In the genomic region with DNA sequence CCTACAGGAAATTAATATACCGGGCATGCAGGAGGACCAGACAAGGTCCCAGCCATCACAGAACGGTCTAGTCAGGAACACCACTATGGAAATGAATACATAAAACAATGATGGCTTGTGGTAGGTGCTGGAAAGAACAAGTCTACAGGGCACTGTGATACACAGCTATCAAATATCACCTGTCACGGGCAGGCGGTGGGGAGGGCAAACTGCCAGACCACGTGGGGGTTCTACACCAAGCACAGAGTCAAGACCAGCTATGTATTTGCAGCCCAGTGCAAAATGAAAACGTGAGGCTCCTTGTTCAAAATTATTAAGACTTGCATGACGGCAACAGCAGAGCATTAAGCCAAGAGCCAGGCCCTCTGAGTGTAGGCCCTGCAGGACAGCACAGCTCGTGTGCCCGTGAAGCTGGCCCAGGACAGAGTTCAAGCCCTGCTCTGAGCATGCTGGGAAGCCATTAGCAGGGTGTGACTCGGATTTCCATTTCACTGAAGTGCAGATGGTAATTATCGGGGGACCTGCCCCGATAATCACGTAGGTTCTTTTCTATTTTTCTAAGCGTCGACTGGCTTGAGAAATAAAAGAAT, we compare ENCODE assay signal across 20 cellular contexts.
DNase-seq lines count a peak whose midpoint lies in the region; ATAC-seq and TF ChIP-seq lines count a peak whose summit lies in the region.
"Had no signal": no experiment of that assay in that cellular context is flagged by ENCODE, and none has a peak within 500 bp of the region (broad histone marks: within the 10 kb centered on the region; RNA-seq: fewer than 3 reads in every experiment).

No MANE protein-coding gene starts in this region.

- POLR2A ChIA-PET in HEK293 (lab: Yijun Ruan, JAX), result no interaction called here

- H3K4me1 ChIP-seq in HEK293 (ENCODE audit: control insufficient read depth, insufficient read depth, low read length), result no peaks in the 10 kb centered on the region
- H3K4me1 ChIP-seq in left ventricle myocardium inferior, result no peaks in the 10 kb centered on the region
- H3K4me1 ChIP-seq: A549 had no signal

- ATAC-seq in HG02588 (IDR thresholded peaks at IDR 0.05; ENCODE audit: unreplicated experiment), result no peak
- ATAC-seq: Panc1; stimulated activated effector memory CD8-positive, alpha-beta T cell treated with anti-CD3 and anti-CD28 coated beads, Interleukin-12 subunit alpha, Interleukin-12 subunit beta, amount 100 ng/mL, for 72 hours had no signal

- H3K27ac ChIP-seq in HEK293 (ENCODE audit: extremely low read depth, low read depth, low read length) (no peak overlapping the region), left ventricle myocardium inferior (replicated peaks) (no peak overlapping the region)
- H3K27ac ChIP-seq: A549, C4-2B, neural progenitor cell, SK-N-MC had no signal

- intact Hi-C loops in left ventricle myocardium inferior (cut with micrococcal nuclease), result no loop called here

- H3K9me3 ChIP-seq in HEK293 (ENCODE audit: control insufficient read depth, insufficient read depth, low read depth, low read length), result no peaks in the 10 kb centered on the region
- no peaks in the 10 kb centered on the region for H3K9me3 ChIP-seq in left ventricle myocardium inferior (replicated peaks)
- H3K9me3 ChIP-seq: A549 had no signal

- DNase-seq in NCI-H1417 (lab: John Stamatoyannopoulos, UW) (peak in 2 of 3 experiments; percentile 36 to 60), NCI-H1417 treated with DMSO at 0.1 percent for 48 hours (lab: John Stamatoyannopoulos, UW) (no peak), NCI-H2196 (lab: John Stamatoyannopoulos, UW; ENCODE audit: unreplicated experiment) (peak; percentile 74), left kidney (ENCODE audit: low read depth, low spot score) (peak; percentile 70), left ventricle myocardium inferior (no peak), D341Med (ENCODE audit: low spot score) (no peak)
- DNase-seq: activated CD4-positive, CD25-positive, alpha-beta regulatory T cell treated with anti-CD3 and anti-CD28 coated beads, Interleukin-2, amount 50 U/mL, for 72 hours; activated gamma-delta T cell treated with Interleukin-2 at 50 U/mL for 16 hours; EL; HFFc6; kidney; T-helper 9 cell had no signal

- H3K27me3 ChIP-seq in left ventricle myocardium inferior (ENCODE audit: low read depth), result peaks cover 88% of the 10 kb centered on the region
- H3K27me3 ChIP-seq: neural progenitor cell had no signal

- CTCF ChIA-PET in HEK293 (lab: Yijun Ruan, JAX), result interaction anchor here (1.1 kb wide), 2 partner anchors 30 to 119 kb away, joined by 3 read pairs; no protein-coding TSS in a partner anchor

- TF ChIP-seq CTCF in HEK293 (tag by site-specific recombination; IDR thresholded peaks at IDR 0.05), result no peak
- no peak for TF ChIP-seq CTCF in left ventricle myocardium inferior (IDR thresholded peaks at IDR 0.05; ENCODE audit: borderline replicate concordance)

- H3K36me3 ChIP-seq in HEK293 (ENCODE audit: control insufficient read depth in 2 of 2, insufficient read depth in 1 of 2, low read length in 2 of 2) (no peaks in the 10 kb centered on the region), left ventricle myocardium inferior (no peaks in the 10 kb centered on the region)
- H3K36me3 ChIP-seq: neural progenitor cell had no signal

- H3K4me3 ChIP-seq in HEK293 (ENCODE audit: low read depth, low read length) (no peak overlapping the region), left ventricle myocardium inferior (no peak overlapping the region)
- H3K4me3 ChIP-seq: A549, neural progenitor cell, SK-N-MC had no signal

TF ChIP-seq in HEK293, 187 proteins besides CTCF, POLR2A, EP300 and RAD21:
- TF ChIP-seq ZNF558 (tag by site-specific recombination; IDR thresholded peaks at IDR 0.05) (no peak), ZNF664 (tag by site-specific recombination; IDR thresholded peaks at IDR 0.05) (no peak), ZNF335 (tag by site-specific recombination; conservative IDR thresholded peaks at IDR 0.05) (peak; percentile 48), SCRT2 (tag by site-specific recombination; IDR thresholded peaks at IDR 0.05) (peak; percentile 36; the same call in 1 of the 2 replicates), ZFP69B (tag by site-specific recombination; IDR thresholded peaks at IDR 0.05) (no peak), ZNF266 (tag by site-specific recombination; IDR thresholded peaks at IDR 0.05; ENCODE audit: low read depth) (no peak), SETDB1 (IDR thresholded peaks at IDR 0.05; ENCODE audit: insufficient read length, low read length) (no peak), ZBTB17 (tag by site-specific recombination; IDR thresholded peaks at IDR 0.05) (no peak), ZNF610 (tag by site-specific recombination; IDR thresholded peaks at IDR 0.05; ENCODE audit: borderline replicate concordance) (no peak), ZNF324 (tag by site-specific recombination; IDR thresholded peaks at IDR 0.05) (no peak), GLIS1 (tag by site-specific recombination; IDR thresholded peaks at IDR 0.05) (peak; percentile 42; the same call in 1 of the 2 replicates), ZNF580 (tag by site-specific recombination; IDR thresholded peaks at IDR 0.05) (no peak), OSR2 (tag by site-specific recombination; IDR thresholded peaks at IDR 0.05) (no peak), ZNF654 (tag by site-specific recombination; IDR thresholded peaks at IDR 0.05; ENCODE audit: low read depth) (no peak), EGR2 (tag by site-specific recombination; IDR thresholded peaks at IDR 0.05; ENCODE audit: low read depth) (no peak), HOXA7 (CRISPR knock-in tag; IDR thresholded peaks at IDR 0.05; ENCODE audit: borderline replicate concordance) (no peak), ZNF157 (tag by site-specific recombination; IDR thresholded peaks at IDR 0.05) (no peak), ZNF23 (tag by site-specific recombination; IDR thresholded peaks at IDR 0.05; ENCODE audit: borderline replicate concordance) (no peak), ZNF571 (tag by site-specific recombination; IDR thresholded peaks at IDR 0.05) (no peak), ZNF248 (tag by site-specific recombination; IDR thresholded peaks at IDR 0.05) (no peak), ZNF121 (tag by site-specific recombination; IDR thresholded peaks at IDR 0.05) (no peak)
- TF ChIP-seq, protein P1, sequence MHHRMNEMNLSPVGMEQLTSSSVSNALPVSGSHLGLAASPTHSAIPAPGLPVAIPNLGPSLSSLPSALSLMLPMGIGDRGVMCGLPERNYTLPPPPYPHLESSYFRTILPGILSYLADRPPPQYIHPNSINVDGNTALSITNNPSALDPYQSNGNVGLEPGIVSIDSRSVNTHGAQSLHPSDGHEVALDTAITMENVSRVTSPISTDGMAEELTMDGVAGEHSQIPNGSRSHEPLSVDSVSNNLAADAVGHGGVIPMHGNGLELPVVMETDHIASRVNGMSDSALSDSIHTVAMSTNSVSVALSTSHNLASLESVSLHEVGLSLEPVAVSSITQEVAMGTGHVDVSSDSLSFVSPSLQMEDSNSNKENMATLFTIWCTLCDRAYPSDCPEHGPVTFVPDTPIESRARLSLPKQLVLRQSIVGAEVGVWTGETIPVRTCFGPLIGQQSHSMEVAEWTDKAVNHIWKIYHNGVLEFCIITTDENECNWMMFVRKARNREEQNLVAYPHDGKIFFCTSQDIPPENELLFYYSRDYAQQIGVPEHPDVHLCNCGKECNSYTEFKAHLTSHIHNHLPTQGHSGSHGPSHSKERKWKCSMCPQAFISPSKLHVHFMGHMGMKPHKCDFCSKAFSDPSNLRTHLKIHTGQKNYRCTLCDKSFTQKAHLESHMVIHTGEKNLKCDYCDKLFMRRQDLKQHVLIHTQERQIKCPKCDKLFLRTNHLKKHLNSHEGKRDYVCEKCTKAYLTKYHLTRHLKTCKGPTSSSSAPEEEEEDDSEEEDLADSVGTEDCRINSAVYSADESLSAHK (tag by site-specific recombination; IDR thresholded peaks at IDR 0.05), result no peak
- TF ChIP-seq, protein P2, sequence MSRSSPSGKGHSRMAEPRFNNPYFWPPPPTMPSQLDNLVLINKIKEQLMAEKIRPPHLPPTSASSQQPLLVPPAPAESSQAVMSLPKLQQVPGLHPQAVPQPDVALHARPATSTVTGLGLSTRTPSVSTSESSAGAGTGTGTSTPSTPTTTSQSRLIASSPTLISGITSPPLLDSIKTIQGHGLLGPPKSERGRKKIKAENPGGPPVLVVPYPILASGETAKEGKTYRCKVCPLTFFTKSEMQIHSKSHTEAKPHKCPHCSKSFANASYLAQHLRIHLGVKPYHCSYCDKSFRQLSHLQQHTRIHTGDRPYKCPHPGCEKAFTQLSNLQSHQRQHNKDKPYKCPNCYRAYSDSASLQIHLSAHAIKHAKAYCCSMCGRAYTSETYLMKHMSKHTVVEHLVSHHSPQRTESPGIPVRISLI (tag by site-specific recombination; IDR thresholded peaks at IDR 0.05), result no peak

Comparison
In these comparisons a context has a peak if more than half of its experiments do, and no peak if none do; other contexts are left out.
1. DNase-seq: peak in NCI-H1417 (2 of 3), NCI-H2196 (single experiment) and left kidney (single experiment); none in NCI-H1417 treated with DMSO at 0.1 percent for 48 hours (single experiment), left ventricle myocardium inferior (single experiment) and D341Med (single experiment).